9 cellular contexts compared by ENCODE assay signal in the genomic region with DNA sequence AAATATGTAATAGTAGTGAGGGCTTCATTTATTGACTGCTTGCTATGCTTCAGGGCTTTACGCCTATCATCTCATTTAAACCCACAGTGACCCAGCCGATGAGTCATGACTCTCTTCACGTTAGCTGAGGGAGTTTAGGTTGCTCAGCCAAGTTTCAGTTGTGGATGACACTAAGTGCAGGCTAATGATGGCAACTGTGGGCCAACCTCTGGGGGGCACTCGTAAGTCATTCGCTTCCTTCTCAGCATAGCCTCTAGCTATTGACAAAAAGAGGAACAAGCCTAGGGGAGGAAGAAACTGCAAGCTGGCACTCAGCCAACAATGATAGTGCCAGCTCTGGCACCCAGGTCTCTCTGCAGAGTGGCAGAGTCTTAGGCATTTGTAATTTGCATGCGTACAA.
DNase-seq lines count a peak whose midpoint lies in the region; ATAC-seq and TF ChIP-seq lines count a peak whose summit lies in the region.
"Had no signal": no experiment of that assay in that cellular context is flagged by ENCODE, and none has a peak within 500 bp of the region (broad histone marks: within the 10 kb centered on the region; RNA-seq: fewer than 3 reads in every experiment).

No MANE protein-coding gene starts in this region.

- H3K9me3 ChIP-seq in A673 (ENCODE audit: low read depth, low read length, poor library complexity, severe bottlenecking): no peaks in the 10 kb centered on the region
- H3K9me3 ChIP-seq in Panc1 (ENCODE audit: control insufficient read depth, insufficient read depth, low read depth, low read length): no peaks in the 10 kb centered on the region
- H3K9me3 ChIP-seq: pancreas had no signal

- no peak overlapping the region for H3K27ac ChIP-seq in A673 (ENCODE audit: low read depth, low read length, poor library complexity, severe bottlenecking)
- H3K27ac ChIP-seq in Panc1 (ENCODE audit: low read length): no peak overlapping the region
- H3K27ac ChIP-seq: pancreas had no signal

- no peaks in the 10 kb centered on the region for H3K27me3 ChIP-seq in A673 (replicated peaks; ENCODE audit: insufficient read depth, low read depth, low read length, poor library complexity)
- H3K27me3 ChIP-seq in Panc1 (ENCODE audit: control insufficient read depth, insufficient read depth, low read length): no peaks in the 10 kb centered on the region
- H3K27me3 ChIP-seq: pancreas had no signal

- peaks cover 57% of the 10 kb centered on the region for H3K4me1 Mint-ChIP-seq in activated T-helper 17 cell treated with anti-CD3 and anti-CD28 coated beads, Interleukin-2, amount 50 U/mL, for 72 hours

- H3K36me3 ChIP-seq in A673 (ENCODE audit: insufficient read depth, low read length, poor library complexity, severe bottlenecking) (no peaks in the 10 kb centered on the region), Panc1 (ENCODE audit: control insufficient read depth, insufficient read depth, low read length) (no peaks in the 10 kb centered on the region)
- H3K36me3 ChIP-seq: pancreas had no signal

- no peaks in the 10 kb centered on the region for H3K36me3 Mint-ChIP-seq in activated T-helper 17 cell treated with anti-CD3 and anti-CD28 coated beads, Interleukin-2, amount 50 U/mL, for 72 hours (ENCODE audit: low read depth)

- POLR2A ChIA-PET in A673 (lab: Charles Lee; ENCODE audit: low non-redundant PET) (no interaction called here), Panc1 (lab: Charles Lee) (no interaction called here)

- H3K4me3 ChIP-seq in A673 (ENCODE audit: low read depth, low read length, poor library complexity, severe bottlenecking): no peak overlapping the region
- H3K4me3 ChIP-seq in Panc1 (ENCODE audit: low read depth in 2 of 2, low read length in 2 of 2): no peak overlapping the region
- H3K4me3 ChIP-seq: pancreas had no signal

- peak overlapping the region; percentile 42 for H3K4me3 Mint-ChIP-seq in activated T-helper 17 cell treated with anti-CD3 and anti-CD28 coated beads, Interleukin-2, amount 50 U/mL, for 72 hours

- no TSS peak for BruUV-seq in A673 (replicated peaks; lab: Mats Ljungman, UMichigan)
- no TSS peak for BruUV-seq in Panc1 (replicated peaks; lab: Mats Ljungman, UMichigan)

- H3K4me1 ChIP-seq in A673 (ENCODE audit: insufficient read depth, low read length, poor library complexity, severe bottlenecking) (peaks cover 49% of the 10 kb centered on the region), Panc1 (ENCODE audit: control insufficient read depth, insufficient read depth, low read length) (no peaks in the 10 kb centered on the region)

- peak; percentile 50 for TF ChIP-seq CTCF in A673 (conservative IDR thresholded peaks at IDR 0.05; ENCODE audit: low read depth, low read length)
- no peak for TF ChIP-seq CTCF in Panc1 (IDR thresholded peaks at IDR 0.05)

- no peaks in the 10 kb centered on the region for H3K9me3 Mint-ChIP-seq in activated T-helper 17 cell treated with anti-CD3 and anti-CD28 coated beads, Interleukin-2, amount 50 U/mL, for 72 hours

- in situ Hi-C loops in Panc1 (cut with HindIII; ENCODE audit: low pct_unique_long_range_greater_than_20kb, low sequenced_read_pairs): no loop called here

- H3K27me3 Mint-ChIP-seq in activated T-helper 17 cell treated with anti-CD3 and anti-CD28 coated beads, Interleukin-2, amount 50 U/mL, for 72 hours: no peaks in the 10 kb centered on the region

- CTCF ChIA-PET in A673 (lab: Charles Lee): no interaction called here
- CTCF ChIA-PET in Panc1 (lab: Charles Lee): no interaction called here

- intact Hi-C loops in A673 (cut with micrococcal nuclease; ENCODE audit: unreplicated experiment): no loop called here
- intact Hi-C loops in Panc1 (cut with micrococcal nuclease; ENCODE audit: unreplicated experiment): no loop called here
- intact Hi-C loops in left ventricle myocardium superior (cut with micrococcal nuclease): no loop called here

- peak overlapping the region; percentile 66 for H3K27ac Mint-ChIP-seq in activated T-helper 17 cell treated with anti-CD3 and anti-CD28 coated beads, Interleukin-2, amount 50 U/mL, for 72 hours

- DNase-seq in A673 (ENCODE audit: low spot score) (peak; percentile 70), Panc1 (ENCODE audit: low read depth, low spot score) (peak; percentile 5), left ventricle myocardium superior (peak; percentile 59), DMS79 (lab: John Stamatoyannopoulos, UW) (no peak)
- DNase-seq in stimulated activated CD4-positive, alpha-beta T cell treated with anti-CD3 and anti-CD28 coated beads, TNF-alpha, amount 100 ng/mL, for 4 hours (ENCODE audit: low read depth in 3 of 3): peak in 2 of 3 experiments; percentile 23 to 36

- peak; percentile 83 for ATAC-seq in GM18907 (IDR thresholded peaks at IDR 0.05; ENCODE audit: unreplicated experiment)
- peak; percentile 73 for ATAC-seq in HG03095 (IDR thresholded peaks at IDR 0.05; ENCODE audit: unreplicated experiment)
- ATAC-seq in Panc1: no peak
- peak; percentile 92 for ATAC-seq in activated T-helper 17 cell treated with anti-CD3 and anti-CD28 coated beads, Interleukin-2, amount 50 U/mL, for 72 hours (replicated peaks)
- peak; percentile 13 for ATAC-seq in left ventricle myocardium superior
